23 cellular contexts compared by ENCODE assay signal in genomic region chr20:63890201-63890576, GRCh38. TPM values are rescaled to one million over a fixed set of nuclear protein-coding genes. Genes with fewer than 3 reads are reported as not detected.
A peak's percentile ranks its signal among the peaks of the same experiment; 100 is the strongest.
DNase-seq lines count a peak whose midpoint lies in the region; ATAC-seq and TF ChIP-seq lines count a peak whose summit lies in the region.
"Had no signal": no experiment of that assay in that cellular context is flagged by ENCODE, and none has a peak within 500 bp of the region (broad histone marks: within the 10 kb centered on the region; RNA-seq: fewer than 3 reads in every experiment).

No MANE protein-coding gene starts in this region.

- no peak for TF ChIP-seq POLR2A in vagina (IDR thresholded peaks at IDR 0.05)

- no peak for TF ChIP-seq CTCF in vagina (IDR thresholded peaks at IDR 0.05)

- H3K27me3 Mint-ChIP-seq in activated T-cell treated with anti-CD3 and anti-CD28 coated beads, Interleukin-2, amount 50 U/mL, for 72 hours (ENCODE audit: low read depth) = no peaks in the 10 kb centered on the region
- H3K27me3 Mint-ChIP-seq: activated naive CD8-positive, alpha-beta T cell; CD4-positive, alpha-beta T cell; T-helper 17 cell had no signal

- peak overlapping the region; percentile 19 for H3K27ac ChIP-seq in vagina
- H3K27ac ChIP-seq: brain microvascular endothelial cell, SJCRH30 had no signal

- peaks cover 0 to 6% of the 10 kb centered on the region in 2 donors for H3K36me3 Mint-ChIP-seq in activated T-cell treated with anti-CD3 and anti-CD28 coated beads, Interleukin-2, amount 50 U/mL, for 72 hours (ENCODE audit: insufficient read depth in 2 of 2)
- H3K36me3 Mint-ChIP-seq: activated naive CD8-positive, alpha-beta T cell; natural killer cell had no signal

- no peaks in the 10 kb centered on the region for H3K9me3 Mint-ChIP-seq in activated T-cell treated with anti-CD3 and anti-CD28 coated beads, Interleukin-2, amount 50 U/mL, for 72 hours
- H3K9me3 Mint-ChIP-seq: CD4-positive, alpha-beta T cell; natural killer cell had no signal

- no peaks in the 10 kb centered on the region for H3K27me3 ChIP-seq in vagina
- H3K27me3 ChIP-seq: brain microvascular endothelial cell, SJCRH30 had no signal

- peak; percentile 41 for DNase-seq in SIG-M5 treated with dmso at 0.1 percent for 504 hours (lab: John Stamatoyannopoulos, UW; ENCODE audit: unreplicated experiment)
- DNase-seq in SIG-M5 (lab: John Stamatoyannopoulos, UW) = no peak
- peak; percentile 69 for DNase-seq in amniotic epithelial cell (ENCODE audit: low read depth)
- DNase-seq in iris pigment epithelial cell (ENCODE audit: low read depth) = peak; percentile 53
- no peak for DNase-seq in vagina (ENCODE audit: extremely low spot score in 2 of 2)
- DNase-seq in activated T-cell treated with anti-CD3 and anti-CD28 coated beads, Interleukin-2, amount 50 U/mL, for 72 hours = no peak
- DNase-seq: activated CD8-positive, alpha-beta memory T cell treated with anti-CD3 and anti-CD28 coated beads for 24 hours; brain microvascular endothelial cell; CD4-positive, alpha-beta T cell; islet precursor cell; mesendoderm; MV-4-11; natural killer cell; NCI-H1930; NCI-H510A; SJCRH30; T-helper 17 cell had no signal

- peaks cover 0 to 29% of the 10 kb centered on the region in 2 donors for H3K36me3 ChIP-seq in vagina

- H3K4me1 ChIP-seq in vagina = peaks cover 23% of the 10 kb centered on the region
- H3K4me1 ChIP-seq: SJCRH30 had no signal

- peaks cover 14% of the 10 kb centered on the region for H3K4me1 Mint-ChIP-seq in activated T-cell treated with anti-CD3 and anti-CD28 coated beads, Interleukin-2, amount 50 U/mL, for 72 hours (ENCODE audit: low read depth)

- ATAC-seq in HG03025 (IDR thresholded peaks at IDR 0.05; ENCODE audit: low FRiP score, unreplicated experiment) (no peak), GM21390 (IDR thresholded peaks at IDR 0.05; ENCODE audit: unreplicated experiment) (no peak)
- no peak for ATAC-seq in activated T-cell treated with anti-CD3 and anti-CD28 coated beads, Interleukin-2, amount 50 U/mL, for 72 hours (replicated peaks in 1 of 2)
- ATAC-seq: natural killer cell, T-helper 17 cell had no signal

- H3K4me3 ChIP-seq in vagina = no peak overlapping the region
- H3K4me3 ChIP-seq: SJCRH30 had no signal

- intact Hi-C loops in vagina (cut with DNase I) = no loop called here

- no peak overlapping the region for H3K4me3 Mint-ChIP-seq in activated T-cell treated with anti-CD3 and anti-CD28 coated beads, Interleukin-2, amount 50 U/mL, for 72 hours
- H3K4me3 Mint-ChIP-seq: activated naive CD8-positive, alpha-beta T cell; CD4-positive, alpha-beta T cell; natural killer cell; T-helper 17 cell had no signal

- no peak overlapping the region for H3K27ac Mint-ChIP-seq in activated T-cell treated with anti-CD3 and anti-CD28 coated beads, Interleukin-2, amount 50 U/mL, for 72 hours
- H3K27ac Mint-ChIP-seq: activated naive CD8-positive, alpha-beta T cell; CD4-positive, alpha-beta T cell; natural killer cell; T-helper 17 cell had no signal

- no peaks in the 10 kb centered on the region for H3K9me3 ChIP-seq in vagina
- H3K9me3 ChIP-seq: SJCRH30 had no signal

RNA-seq across cellular contexts. Expression of gene DNAJC5, which starts 4.7 kb away (rescaled TPM):
- 25.8 TPM for total RNA-seq in vagina
- 10 to 100 TPM; 37.6 to 40.5 TPM for total RNA-seq in activated T-cell treated with anti-CD3 and anti-CD28 coated beads, Interleukin-2, amount 50 U/mL, for 72 hours

RNA-seq across cellular contexts. Expression of gene TPD52L2, which starts 25.1 kb away (rescaled TPM):
- 90.1 TPM for total RNA-seq in vagina
- 10 to 100 TPM; 71.5 to 76.8 TPM for total RNA-seq in activated T-cell treated with anti-CD3 and anti-CD28 coated beads, Interleukin-2, amount 50 U/mL, for 72 hours

RNA-seq across cellular contexts. Expression of gene ABHD16B, which starts 28.9 kb away (rescaled TPM):
- not detected for total RNA-seq in vagina
- total RNA-seq in activated T-cell treated with anti-CD3 and anti-CD28 coated beads, Interleukin-2, amount 50 U/mL, for 72 hours = under 1 TPM in 1 of 2 donors, not detected in 1; 0.22 TPM
- total RNA-seq: A172; CD4-positive, alpha-beta T cell; fibroblast of lung; H7; natural killer cell; SJCRH30; T-helper 17 cell had no signal

RNA-seq across cellular contexts. Expression of gene ZBTB46, which starts 59.1 kb away (rescaled TPM):
- total RNA-seq in vagina = 7.4 TPM
- total RNA-seq in activated T-cell treated with anti-CD3 and anti-CD28 coated beads, Interleukin-2, amount 50 U/mL, for 72 hours = 1 to 10 TPM; 2.7 to 8.2 TPM

Comparison
In these comparisons a context has a peak if more than half of its experiments do, and no peak if none do; other contexts are left out.
1. DNase-seq: peak in SIG-M5 treated with dmso at 0.1 percent for 504 hours (single experiment), amniotic epithelial cell (single experiment) and iris pigment epithelial cell (single experiment); none in SIG-M5 (single experiment), vagina (0 of 2) and activated T-cell treated with anti-CD3 and anti-CD28 coated beads, Interleukin-2, amount 50 U/mL, for 72 hours (0 of 2).